1 cellular context compared by ENCODE assay signal in genomic region chr1:188188317-188188716, GRCh38.
TF ChIP-seq lines count a peak whose summit lies in the region.

No MANE protein-coding gene starts in this region.

TF ChIP-seq in GM23338, 12 proteins besides CTCF, POLR2A, EP300 and RAD21 (continued from another document):
- TF ChIP-seq REST (IDR thresholded peaks at IDR 0.05; ENCODE audit: unreplicated experiment) (no peak), NANOG (IDR thresholded peaks at IDR 0.05; ENCODE audit: borderline replicate concordance) (no peak), EZH2phosphoT487 (IDR thresholded peaks at IDR 0.05; ENCODE audit: unreplicated experiment) (no peak), STAT1 (IDR thresholded peaks at IDR 0.05; ENCODE audit: unreplicated experiment) (no peak), CREB1 (CRISPR knock-in tag; IDR thresholded peaks at IDR 0.05; ENCODE audit: low read depth) (no peak), ZNF114 (CRISPR knock-in tag; IDR thresholded peaks at IDR 0.05) (no peak), JUNB (IDR thresholded peaks at IDR 0.05; ENCODE audit: unreplicated experiment) (no peak), POLR2AphosphoS5 (IDR thresholded peaks at IDR 0.05; ENCODE audit: low read depth) (no peak), ZNF331 (CRISPR knock-in tag; IDR thresholded peaks at IDR 0.05; ENCODE audit: low read depth) (no peak), EZH2 (IDR thresholded peaks at IDR 0.05; ENCODE audit: low read depth, unreplicated experiment) (no peak), ETS1 (IDR thresholded peaks at IDR 0.05) (no peak)
